Comparison of ENCODE assay signal across 1 cellular context in the genomic region with DNA sequence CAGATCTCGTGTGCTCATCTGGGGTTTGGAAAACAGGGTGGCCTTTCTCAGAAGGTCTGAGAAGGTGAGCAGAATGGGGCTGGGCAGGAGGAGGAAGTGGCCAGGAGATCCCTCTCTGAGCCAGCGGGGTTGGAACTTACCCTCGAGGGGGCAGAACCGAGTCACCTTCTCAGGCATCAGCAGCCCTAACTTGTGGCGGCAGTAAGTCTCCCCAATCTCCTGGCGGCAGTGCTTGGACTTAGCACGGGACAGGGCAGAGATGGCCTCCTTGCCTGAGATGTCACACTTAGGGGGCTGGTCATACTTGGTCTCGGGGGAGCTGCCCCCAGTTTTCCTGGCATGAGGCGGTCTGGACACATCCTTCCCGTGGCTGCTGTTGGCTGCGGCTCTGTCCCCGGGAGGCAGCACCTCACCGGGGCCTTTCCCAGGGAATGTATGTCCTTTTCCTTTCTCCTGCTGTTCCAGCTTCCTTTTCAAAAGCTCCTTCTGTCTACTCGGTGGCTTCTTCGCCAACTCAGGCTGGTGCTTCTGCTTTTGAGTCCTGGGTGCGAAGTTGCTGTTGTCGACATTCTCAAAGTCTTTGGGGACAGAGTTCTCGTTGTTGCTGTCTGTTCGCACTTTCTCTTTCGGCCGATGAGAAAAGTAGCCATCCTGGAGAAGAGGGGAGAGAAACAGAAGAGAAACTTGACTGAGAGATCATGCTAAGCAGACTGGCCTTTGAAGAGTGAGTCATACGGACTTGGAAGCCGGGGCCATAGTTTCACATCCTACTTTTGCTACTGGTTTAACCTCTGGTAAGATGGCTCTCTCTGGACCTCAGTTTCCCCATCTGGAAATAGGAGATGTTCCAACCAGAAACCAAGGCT.
TF ChIP-seq lines count a peak whose summit lies in the region.

No MANE protein-coding gene starts in this region.

TF ChIP-seq in GM12878, 131 proteins besides CTCF, POLR2A, EP300 and RAD21 (continued from another document and continues in another):
- TF ChIP-seq, protein P1, sequence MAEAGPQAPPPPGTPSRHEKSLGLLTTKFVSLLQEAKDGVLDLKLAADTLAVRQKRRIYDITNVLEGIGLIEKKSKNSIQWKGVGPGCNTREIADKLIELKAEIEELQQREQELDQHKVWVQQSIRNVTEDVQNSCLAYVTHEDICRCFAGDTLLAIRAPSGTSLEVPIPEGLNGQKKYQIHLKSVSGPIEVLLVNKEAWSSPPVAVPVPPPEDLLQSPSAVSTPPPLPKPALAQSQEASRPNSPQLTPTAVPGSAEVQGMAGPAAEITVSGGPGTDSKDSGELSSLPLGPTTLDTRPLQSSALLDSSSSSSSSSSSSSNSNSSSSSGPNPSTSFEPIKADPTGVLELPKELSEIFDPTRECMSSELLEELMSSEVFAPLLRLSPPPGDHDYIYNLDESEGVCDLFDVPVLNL (IDR thresholded peaks at IDR 0.05; ENCODE audit: low read depth, low read length), result no peak
- 0 out of 2 replicates have a peak, but pooled peaks have one; percentile 8 for TF ChIP-seq HCFC1 (IDR thresholded peaks at IDR 0.05; ENCODE audit: low read length)
- peak; percentile 74; the same call in 1 of the 2 replicates for TF ChIP-seq BCL11A (IDR thresholded peaks at IDR 0.05; ENCODE audit: low read depth, low read length)
- 0 out of 2 replicates have a peak, but pooled peaks have one; percentile 60 for TF ChIP-seq NR2F1 (conservative IDR thresholded peaks at IDR 0.05)
- TF ChIP-seq ATF7 (IDR thresholded peaks at IDR 0.05; ENCODE audit: low read depth), result peak; percentile 66
- peak; percentile 78 for TF ChIP-seq YY1 (IDR thresholded peaks at IDR 0.05; ENCODE audit: low read depth, low read length)
- TF ChIP-seq CBX3 (IDR thresholded peaks at IDR 0.05; ENCODE audit: borderline replicate concordance, low read depth), result no peak
- no peak for TF ChIP-seq ESRRA (IDR thresholded peaks at IDR 0.05; ENCODE audit: low read length)
- TF ChIP-seq EZH2 (IDR thresholded peaks at IDR 0.05; ENCODE audit: borderline replicate concordance, control insufficient read depth, low read depth, low read length), result no peak
- TF ChIP-seq, protein P2, sequence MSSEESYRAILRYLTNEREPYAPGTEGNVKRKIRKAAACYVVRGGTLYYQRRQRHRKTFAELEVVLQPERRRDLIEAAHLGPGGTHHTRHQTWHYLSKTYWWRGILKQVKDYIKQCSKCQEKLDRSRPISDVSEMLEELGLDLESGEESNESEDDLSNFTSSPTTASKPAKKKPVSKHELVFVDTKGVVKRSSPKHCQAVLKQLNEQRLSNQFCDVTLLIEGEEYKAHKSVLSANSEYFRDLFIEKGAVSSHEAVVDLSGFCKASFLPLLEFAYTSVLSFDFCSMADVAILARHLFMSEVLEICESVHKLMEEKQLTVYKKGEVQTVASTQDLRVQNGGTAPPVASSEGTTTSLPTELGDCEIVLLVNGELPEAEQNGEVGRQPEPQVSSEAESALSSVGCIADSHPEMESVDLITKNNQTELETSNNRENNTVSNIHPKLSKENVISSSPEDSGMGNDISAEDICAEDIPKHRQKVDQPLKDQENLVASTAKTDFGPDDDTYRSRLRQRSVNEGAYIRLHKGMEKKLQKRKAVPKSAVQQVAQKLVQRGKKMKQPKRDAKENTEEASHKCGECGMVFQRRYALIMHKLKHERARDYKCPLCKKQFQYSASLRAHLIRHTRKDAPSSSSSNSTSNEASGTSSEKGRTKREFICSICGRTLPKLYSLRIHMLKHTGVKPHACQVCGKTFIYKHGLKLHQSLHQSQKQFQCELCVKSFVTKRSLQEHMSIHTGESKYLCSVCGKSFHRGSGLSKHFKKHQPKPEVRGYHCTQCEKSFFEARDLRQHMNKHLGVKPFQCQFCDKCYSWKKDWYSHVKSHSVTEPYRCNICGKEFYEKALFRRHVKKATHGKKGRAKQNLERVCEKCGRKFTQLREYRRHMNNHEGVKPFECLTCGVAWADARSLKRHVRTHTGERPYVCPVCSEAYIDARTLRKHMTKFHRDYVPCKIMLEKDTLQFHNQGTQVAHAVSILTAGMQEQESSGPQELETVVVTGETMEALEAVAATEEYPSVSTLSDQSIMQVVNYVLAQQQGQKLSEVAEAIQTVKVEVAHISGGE (CRISPR knock-in tag; IDR thresholded peaks at IDR 0.05), result no peak
- 0 out of 3 replicates have a peak, but pooled peaks have one; percentile 28 for TF ChIP-seq POU2F2 (IDR thresholded peaks at IDR 0.05; ENCODE audit: borderline replicate concordance, low read depth, low read length)
- TF ChIP-seq, protein P3, sequence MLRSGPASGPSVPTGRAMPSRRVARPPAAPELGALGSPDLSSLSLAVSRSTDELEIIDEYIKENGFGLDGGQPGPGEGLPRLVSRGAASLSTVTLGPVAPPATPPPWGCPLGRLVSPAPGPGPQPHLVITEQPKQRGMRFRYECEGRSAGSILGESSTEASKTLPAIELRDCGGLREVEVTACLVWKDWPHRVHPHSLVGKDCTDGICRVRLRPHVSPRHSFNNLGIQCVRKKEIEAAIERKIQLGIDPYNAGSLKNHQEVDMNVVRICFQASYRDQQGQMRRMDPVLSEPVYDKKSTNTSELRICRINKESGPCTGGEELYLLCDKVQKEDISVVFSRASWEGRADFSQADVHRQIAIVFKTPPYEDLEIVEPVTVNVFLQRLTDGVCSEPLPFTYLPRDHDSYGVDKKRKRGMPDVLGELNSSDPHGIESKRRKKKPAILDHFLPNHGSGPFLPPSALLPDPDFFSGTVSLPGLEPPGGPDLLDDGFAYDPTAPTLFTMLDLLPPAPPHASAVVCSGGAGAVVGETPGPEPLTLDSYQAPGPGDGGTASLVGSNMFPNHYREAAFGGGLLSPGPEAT (IDR thresholded peaks at IDR 0.05; ENCODE audit: low read depth), result peak; percentile 87
- no peak for TF ChIP-seq HDGF (IDR thresholded peaks at IDR 0.05)
- TF ChIP-seq, protein P4, sequence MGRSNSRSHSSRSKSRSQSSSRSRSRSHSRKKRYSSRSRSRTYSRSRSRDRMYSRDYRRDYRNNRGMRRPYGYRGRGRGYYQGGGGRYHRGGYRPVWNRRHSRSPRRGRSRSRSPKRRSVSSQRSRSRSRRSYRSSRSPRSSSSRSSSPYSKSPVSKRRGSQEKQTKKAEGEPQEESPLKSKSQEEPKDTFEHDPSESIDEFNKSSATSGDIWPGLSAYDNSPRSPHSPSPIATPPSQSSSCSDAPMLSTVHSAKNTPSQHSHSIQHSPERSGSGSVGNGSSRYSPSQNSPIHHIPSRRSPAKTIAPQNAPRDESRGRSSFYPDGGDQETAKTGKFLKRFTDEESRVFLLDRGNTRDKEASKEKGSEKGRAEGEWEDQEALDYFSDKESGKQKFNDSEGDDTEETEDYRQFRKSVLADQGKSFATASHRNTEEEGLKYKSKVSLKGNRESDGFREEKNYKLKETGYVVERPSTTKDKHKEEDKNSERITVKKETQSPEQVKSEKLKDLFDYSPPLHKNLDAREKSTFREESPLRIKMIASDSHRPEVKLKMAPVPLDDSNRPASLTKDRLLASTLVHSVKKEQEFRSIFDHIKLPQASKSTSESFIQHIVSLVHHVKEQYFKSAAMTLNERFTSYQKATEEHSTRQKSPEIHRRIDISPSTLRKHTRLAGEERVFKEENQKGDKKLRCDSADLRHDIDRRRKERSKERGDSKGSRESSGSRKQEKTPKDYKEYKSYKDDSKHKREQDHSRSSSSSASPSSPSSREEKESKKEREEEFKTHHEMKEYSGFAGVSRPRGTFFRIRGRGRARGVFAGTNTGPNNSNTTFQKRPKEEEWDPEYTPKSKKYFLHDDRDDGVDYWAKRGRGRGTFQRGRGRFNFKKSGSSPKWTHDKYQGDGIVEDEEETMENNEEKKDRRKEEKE (IDR thresholded peaks at IDR 0.05), result no peak
- TF ChIP-seq, protein P5, sequence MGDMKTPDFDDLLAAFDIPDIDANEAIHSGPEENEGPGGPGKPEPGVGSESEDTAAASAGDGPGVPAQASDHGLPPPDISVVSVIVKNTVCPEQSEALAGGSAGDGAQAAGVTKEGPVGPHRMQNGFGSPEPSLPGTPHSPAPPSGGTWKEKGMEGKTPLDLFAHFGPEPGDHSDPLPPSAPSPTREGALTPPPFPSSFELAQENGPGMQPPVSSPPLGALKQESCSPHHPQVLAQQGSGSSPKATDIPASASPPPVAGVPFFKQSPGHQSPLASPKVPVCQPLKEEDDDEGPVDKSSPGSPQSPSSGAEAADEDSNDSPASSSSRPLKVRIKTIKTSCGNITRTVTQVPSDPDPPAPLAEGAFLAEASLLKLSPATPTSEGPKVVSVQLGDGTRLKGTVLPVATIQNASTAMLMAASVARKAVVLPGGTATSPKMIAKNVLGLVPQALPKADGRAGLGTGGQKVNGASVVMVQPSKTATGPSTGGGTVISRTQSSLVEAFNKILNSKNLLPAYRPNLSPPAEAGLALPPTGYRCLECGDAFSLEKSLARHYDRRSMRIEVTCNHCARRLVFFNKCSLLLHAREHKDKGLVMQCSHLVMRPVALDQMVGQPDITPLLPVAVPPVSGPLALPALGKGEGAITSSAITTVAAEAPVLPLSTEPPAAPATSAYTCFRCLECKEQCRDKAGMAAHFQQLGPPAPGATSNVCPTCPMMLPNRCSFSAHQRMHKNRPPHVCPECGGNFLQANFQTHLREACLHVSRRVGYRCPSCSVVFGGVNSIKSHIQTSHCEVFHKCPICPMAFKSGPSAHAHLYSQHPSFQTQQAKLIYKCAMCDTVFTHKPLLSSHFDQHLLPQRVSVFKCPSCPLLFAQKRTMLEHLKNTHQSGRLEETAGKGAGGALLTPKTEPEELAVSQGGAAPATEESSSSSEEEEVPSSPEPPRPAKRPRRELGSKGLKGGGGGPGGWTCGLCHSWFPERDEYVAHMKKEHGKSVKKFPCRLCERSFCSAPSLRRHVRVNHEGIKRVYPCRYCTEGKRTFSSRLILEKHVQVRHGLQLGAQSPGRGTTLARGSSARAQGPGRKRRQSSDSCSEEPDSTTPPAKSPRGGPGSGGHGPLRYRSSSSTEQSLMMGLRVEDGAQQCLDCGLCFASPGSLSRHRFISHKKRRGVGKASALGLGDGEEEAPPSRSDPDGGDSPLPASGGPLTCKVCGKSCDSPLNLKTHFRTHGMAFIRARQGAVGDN (IDR thresholded peaks at IDR 0.05), result peak; percentile 61
- TF ChIP-seq, protein P6, sequence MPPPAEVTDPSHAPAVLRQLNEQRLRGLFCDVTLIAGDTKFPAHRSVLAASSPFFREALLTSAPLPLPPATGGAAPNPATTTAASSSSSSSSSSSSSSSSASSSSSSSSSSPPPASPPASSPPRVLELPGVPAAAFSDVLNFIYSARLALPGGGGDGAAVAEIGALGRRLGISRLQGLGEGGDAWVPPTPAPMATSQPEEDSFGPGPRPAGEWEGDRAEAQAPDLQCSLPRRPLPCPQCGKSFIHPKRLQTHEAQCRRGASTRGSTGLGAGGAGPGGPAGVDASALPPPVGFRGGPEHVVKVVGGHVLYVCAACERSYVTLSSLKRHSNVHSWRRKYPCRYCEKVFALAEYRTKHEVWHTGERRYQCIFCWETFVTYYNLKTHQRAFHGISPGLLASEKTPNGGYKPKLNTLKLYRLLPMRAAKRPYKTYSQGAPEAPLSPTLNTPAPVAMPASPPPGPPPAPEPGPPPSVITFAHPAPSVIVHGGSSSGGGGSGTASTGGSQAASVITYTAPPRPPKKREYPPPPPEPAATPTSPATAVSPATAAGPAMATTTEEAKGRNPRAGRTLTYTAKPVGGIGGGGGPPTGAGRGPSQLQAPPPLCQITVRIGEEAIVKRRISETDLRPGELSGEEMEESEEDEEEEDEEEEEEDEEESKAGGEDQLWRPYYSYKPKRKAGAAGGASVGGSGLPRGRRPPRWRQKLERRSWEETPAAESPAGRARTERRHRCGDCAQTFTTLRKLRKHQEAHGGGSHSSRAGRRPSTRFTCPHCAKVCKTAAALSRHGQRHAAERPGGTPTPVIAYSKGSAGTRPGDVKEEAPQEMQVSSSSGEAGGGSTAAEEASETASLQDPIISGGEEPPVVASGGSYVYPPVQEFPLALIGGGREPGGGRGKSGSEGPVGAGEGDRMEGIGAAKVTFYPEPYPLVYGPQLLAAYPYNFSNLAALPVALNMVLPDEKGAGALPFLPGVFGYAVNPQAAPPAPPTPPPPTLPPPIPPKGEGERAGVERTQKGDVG (CRISPR knock-in tag; IDR thresholded peaks at IDR 0.05), result no peak
- TF ChIP-seq, protein P7, sequence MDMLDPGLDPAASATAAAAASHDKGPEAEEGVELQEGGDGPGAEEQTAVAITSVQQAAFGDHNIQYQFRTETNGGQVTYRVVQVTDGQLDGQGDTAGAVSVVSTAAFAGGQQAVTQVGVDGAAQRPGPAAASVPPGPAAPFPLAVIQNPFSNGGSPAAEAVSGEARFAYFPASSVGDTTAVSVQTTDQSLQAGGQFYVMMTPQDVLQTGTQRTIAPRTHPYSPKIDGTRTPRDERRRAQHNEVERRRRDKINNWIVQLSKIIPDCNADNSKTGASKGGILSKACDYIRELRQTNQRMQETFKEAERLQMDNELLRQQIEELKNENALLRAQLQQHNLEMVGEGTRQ (IDR thresholded peaks at IDR 0.05; ENCODE audit: borderline replicate concordance, low read depth, low read length), result no peak
- peak; percentile 69; the same call in 1 of the 2 replicates for TF ChIP-seq LARP7 (IDR thresholded peaks at IDR 0.05)
- TF ChIP-seq TCF12 (IDR thresholded peaks at IDR 0.05; ENCODE audit: low read depth, low read length), result 0 out of 2 replicates have a peak, but pooled peaks have one; percentile 42
- TF ChIP-seq CHD4 (IDR thresholded peaks at IDR 0.05), result no peak
- peak; percentile 55; the same call in 1 of the 2 replicates for TF ChIP-seq GATAD2B (conservative IDR thresholded peaks at IDR 0.05; ENCODE audit: low read depth)
- TF ChIP-seq KAT2A (conservative IDR thresholded peaks at IDR 0.05; ENCODE audit: control insufficient read depth, low read depth, low read length), result no peak
- TF ChIP-seq BHLHE40 (IDR thresholded peaks at IDR 0.05; ENCODE audit: borderline replicate concordance in 1 of 2, low read depth in 2 of 2, low read length in 1 of 2), result peak; percentile 13 to 66; a peak in 1 of 4 replicates
- 0 out of 2 replicates have a peak, but pooled peaks have one; percentile 35 for TF ChIP-seq PAX5 (IDR thresholded peaks at IDR 0.05; ENCODE audit: borderline replicate concordance, low read depth, low read length)
- TF ChIP-seq JUND (IDR thresholded peaks at IDR 0.05; ENCODE audit: low read depth, low read length), result peak; percentile 63; the same call in 1 of the 2 replicates
- no peak for TF ChIP-seq SIN3A (IDR thresholded peaks at IDR 0.05; ENCODE audit: low read depth, low read length)
- no peak for TF ChIP-seq MTA3 (IDR thresholded peaks at IDR 0.05; ENCODE audit: borderline replicate concordance, low read length)
- TF ChIP-seq FOXM1 (IDR thresholded peaks at IDR 0.05; ENCODE audit: low read depth, low read length), result peak; percentile 47; the same call in 1 of the 2 replicates
- TF ChIP-seq STAT1 (conservative IDR thresholded peaks at IDR 0.05), result no peak
- peak; percentile 95 for TF ChIP-seq IKZF2 (IDR thresholded peaks at IDR 0.05)
- no peak for TF ChIP-seq ZNF24 (IDR thresholded peaks at IDR 0.05)
- TF ChIP-seq DPF2 (IDR thresholded peaks at IDR 0.05), result peak; percentile 93; the same call in 1 of the 2 replicates
- TF ChIP-seq, protein P8, sequence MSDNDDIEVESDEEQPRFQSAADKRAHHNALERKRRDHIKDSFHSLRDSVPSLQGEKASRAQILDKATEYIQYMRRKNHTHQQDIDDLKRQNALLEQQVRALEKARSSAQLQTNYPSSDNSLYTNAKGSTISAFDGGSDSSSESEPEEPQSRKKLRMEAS (IDR thresholded peaks at IDR 0.05; ENCODE audit: low read depth, low read length), result peak; percentile 21; the same call in 1 of the 2 replicates
- TF ChIP-seq RCOR1 (conservative IDR thresholded peaks at IDR 0.05; ENCODE audit: low read depth, low read length), result peak; percentile 60; the same call in 1 of the 2 replicates
- TF ChIP-seq EED (IDR thresholded peaks at IDR 0.05; ENCODE audit: low read depth), result peak; percentile 85
- 0 out of 2 replicates have a peak, but pooled peaks have one; percentile 47 for TF ChIP-seq ASH2L (IDR thresholded peaks at IDR 0.05; ENCODE audit: borderline replicate concordance, low read depth)
